In the genomic region with DNA sequence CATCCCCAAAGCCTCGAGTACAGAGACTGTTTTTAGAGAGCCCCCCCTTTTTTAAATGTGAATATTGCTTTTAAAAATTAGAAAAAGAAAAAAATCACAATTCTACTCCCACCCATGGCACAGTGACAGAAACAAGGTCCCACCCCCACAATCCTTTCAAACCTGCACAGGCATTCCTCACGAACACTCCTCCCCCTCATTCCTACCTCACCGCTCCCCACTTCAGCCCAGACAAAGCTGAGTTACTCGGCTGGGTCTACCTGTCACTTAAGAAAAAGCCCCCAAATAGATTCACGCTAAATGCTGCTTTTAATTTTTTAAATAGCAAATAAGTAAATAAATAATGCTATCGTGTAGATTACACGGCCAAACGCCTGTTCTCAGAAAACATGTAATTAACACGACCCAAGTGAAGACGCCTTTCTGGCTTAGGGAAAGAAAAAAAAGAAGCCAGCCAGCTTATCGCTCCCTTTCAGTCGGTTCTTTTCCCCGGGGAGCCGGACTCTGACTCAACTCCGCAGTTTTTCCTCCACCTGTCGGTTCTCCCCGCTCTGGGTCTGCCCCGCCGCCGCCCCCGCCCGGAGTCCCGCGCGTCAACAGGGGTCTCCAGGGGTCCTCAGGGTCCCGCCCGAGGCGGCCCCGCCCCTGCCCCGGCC, we compare ENCODE assay signal across 2 cellular contexts.
TF ChIP-seq lines count a peak whose summit lies in the region.

No MANE protein-coding gene starts in this region.

TF ChIP-seq in K562, 482 proteins besides CTCF, POLR2A, EP300 and RAD21:
- TF ChIP-seq FOXK1 (CRISPR knock-in tag; IDR thresholded peaks at IDR 0.05; ENCODE audit: borderline replicate concordance), result no peak
- TF ChIP-seq ZNF76 (CRISPR knock-in tag; IDR thresholded peaks at IDR 0.05; ENCODE audit: borderline replicate concordance), result no peak
- TF ChIP-seq CBFA2T3 (IDR thresholded peaks at IDR 0.05), result peak; percentile 25; the same call in 1 of the 2 replicates
- TF ChIP-seq, protein P1, sequence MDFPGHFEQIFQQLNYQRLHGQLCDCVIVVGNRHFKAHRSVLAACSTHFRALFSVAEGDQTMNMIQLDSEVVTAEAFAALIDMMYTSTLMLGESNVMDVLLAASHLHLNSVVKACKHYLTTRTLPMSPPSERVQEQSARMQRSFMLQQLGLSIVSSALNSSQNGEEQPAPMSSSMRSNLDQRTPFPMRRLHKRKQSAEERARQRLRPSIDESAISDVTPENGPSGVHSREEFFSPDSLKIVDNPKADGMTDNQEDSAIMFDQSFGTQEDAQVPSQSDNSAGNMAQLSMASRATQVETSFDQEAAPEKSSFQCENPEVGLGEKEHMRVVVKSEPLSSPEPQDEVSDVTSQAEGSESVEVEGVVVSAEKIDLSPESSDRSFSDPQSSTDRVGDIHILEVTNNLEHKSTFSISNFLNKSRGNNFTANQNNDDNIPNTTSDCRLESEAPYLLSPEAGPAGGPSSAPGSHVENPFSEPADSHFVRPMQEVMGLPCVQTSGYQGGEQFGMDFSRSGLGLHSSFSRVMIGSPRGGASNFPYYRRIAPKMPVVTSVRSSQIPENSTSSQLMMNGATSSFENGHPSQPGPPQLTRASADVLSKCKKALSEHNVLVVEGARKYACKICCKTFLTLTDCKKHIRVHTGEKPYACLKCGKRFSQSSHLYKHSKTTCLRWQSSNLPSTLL (IDR thresholded peaks at IDR 0.05), result peak; percentile 69; the same call in 1 of the 2 replicates
- peak; percentile 67; the same call in 1 of the 2 replicates for TF ChIP-seq CC2D1A (IDR thresholded peaks at IDR 0.05)
- peak; percentile 36; the same call in 1 of the 2 replicates for TF ChIP-seq ZNF384 (IDR thresholded peaks at IDR 0.05; ENCODE audit: low read depth, low read length)
- no peak for TF ChIP-seq FOXA3 (CRISPR knock-in tag; conservative IDR thresholded peaks at IDR 0.05 in 1 of 2, IDR thresholded peaks at IDR 0.05 in 1 of 2)
- no peak for TF ChIP-seq YBX1 (IDR thresholded peaks at IDR 0.05)
- TF ChIP-seq, protein P2, sequence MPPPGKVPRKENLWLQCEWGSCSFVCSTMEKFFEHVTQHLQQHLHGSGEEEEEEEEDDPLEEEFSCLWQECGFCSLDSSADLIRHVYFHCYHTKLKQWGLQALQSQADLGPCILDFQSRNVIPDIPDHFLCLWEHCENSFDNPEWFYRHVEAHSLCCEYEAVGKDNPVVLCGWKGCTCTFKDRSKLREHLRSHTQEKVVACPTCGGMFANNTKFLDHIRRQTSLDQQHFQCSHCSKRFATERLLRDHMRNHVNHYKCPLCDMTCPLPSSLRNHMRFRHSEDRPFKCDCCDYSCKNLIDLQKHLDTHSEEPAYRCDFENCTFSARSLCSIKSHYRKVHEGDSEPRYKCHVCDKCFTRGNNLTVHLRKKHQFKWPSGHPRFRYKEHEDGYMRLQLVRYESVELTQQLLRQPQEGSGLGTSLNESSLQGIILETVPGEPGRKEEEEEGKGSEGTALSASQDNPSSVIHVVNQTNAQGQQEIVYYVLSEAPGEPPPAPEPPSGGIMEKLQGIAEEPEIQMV (tag; conservative IDR thresholded peaks at IDR 0.05; ENCODE audit: low read depth), result peak; percentile 76
- no peak for TF ChIP-seq NFE2L1 (tag; IDR thresholded peaks at IDR 0.05; ENCODE audit: borderline replicate concordance, low read depth)
- 0 out of 2 replicates have a peak, but pooled peaks have one; percentile 15 for TF ChIP-seq FOSL1 (tag; conservative IDR thresholded peaks at IDR 0.05)
- peak; percentile 91 for TF ChIP-seq ZBTB7A (IDR thresholded peaks at IDR 0.05; ENCODE audit: borderline replicate concordance, control insufficient read depth, low read depth, low read length)
- peak; percentile 14 for TF ChIP-seq KDM5B (IDR thresholded peaks at IDR 0.05; ENCODE audit: insufficient replicate concordance, low read depth, low read length)
- peak; percentile 20; the same call in 1 of the 2 replicates for TF ChIP-seq ARID1B (IDR thresholded peaks at IDR 0.05)

TF ChIP-seq in HepG2, 621 proteins besides CTCF, POLR2A, EP300 and RAD21:
- TF ChIP-seq ASH2L (IDR thresholded peaks at IDR 0.05; ENCODE audit: insufficient read length, low read depth, low read length), result peak; percentile 27
- peak; percentile 81; the same call in 1 of the 2 replicates for TF ChIP-seq ZBTB7B (CRISPR knock-in tag; IDR thresholded peaks at IDR 0.05)
- TF ChIP-seq HDAC6 (IDR thresholded peaks at IDR 0.05; ENCODE audit: low read depth, low read length), result no peak
- TF ChIP-seq ZNF788 (CRISPR knock-in tag; IDR thresholded peaks at IDR 0.05; ENCODE audit: borderline replicate concordance), result no peak
- no peak for TF ChIP-seq ZFP82 (CRISPR knock-in tag; IDR thresholded peaks at IDR 0.05; ENCODE audit: borderline replicate concordance)
- TF ChIP-seq, protein P3, sequence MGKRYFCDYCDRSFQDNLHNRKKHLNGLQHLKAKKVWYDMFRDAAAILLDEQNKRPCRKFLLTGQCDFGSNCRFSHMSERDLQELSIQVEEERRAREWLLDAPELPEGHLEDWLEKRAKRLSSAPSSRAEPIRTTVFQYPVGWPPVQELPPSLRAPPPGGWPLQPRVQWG (CRISPR knock-in tag; IDR thresholded peaks at IDR 0.05; ENCODE audit: borderline replicate concordance, low read depth), result no peak
- TF ChIP-seq ZNF780A (CRISPR knock-in tag; IDR thresholded peaks at IDR 0.05), result no peak
- TF ChIP-seq PHF8 (CRISPR knock-in tag; IDR thresholded peaks at IDR 0.05), result peak; percentile 10; the same call in 1 of the 2 replicates
- no peak for TF ChIP-seq ZSCAN9 (CRISPR knock-in tag; IDR thresholded peaks at IDR 0.05; ENCODE audit: borderline replicate concordance)
- 0 out of 2 replicates have a peak, but pooled peaks have one; percentile 2 for TF ChIP-seq PHF20 (CRISPR knock-in tag; IDR thresholded peaks at IDR 0.05)
